ENCODE assay signal across 19 cellular contexts in the genomic region with DNA sequence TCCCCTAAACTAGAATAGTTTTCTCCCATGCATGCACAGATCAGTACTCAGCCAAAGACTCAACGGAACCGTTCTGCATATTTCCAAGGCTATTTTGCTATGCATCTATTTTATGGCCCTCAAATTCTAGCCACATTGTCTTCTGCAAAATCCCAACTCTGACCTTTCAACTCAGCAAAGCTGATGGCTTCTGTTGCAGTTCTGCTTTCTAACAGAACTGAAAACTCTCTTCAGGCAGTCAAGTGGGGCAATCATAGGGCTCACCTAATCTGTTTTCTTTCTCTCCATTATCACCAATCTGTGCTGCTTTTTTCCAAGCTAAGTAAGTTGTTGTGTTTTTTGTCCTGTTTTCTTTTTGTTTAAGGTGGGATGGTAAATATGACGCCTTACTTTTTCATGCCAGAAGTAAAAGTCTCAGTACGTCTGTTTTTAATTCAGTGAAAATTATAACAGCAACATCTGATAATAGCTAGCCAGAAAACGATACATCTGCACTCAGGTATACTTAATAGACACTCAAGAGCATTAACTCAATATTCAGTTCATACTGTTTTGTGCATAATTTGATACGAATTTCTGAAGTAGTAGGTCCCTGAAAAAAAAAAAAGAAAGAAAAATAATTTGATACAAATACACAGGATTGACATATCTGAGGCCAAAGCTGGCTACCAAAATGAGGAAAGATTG.
DNase-seq lines count a peak whose midpoint lies in the region; ATAC-seq and TF ChIP-seq lines count a peak whose summit lies in the region.
"Had no signal": no experiment of that assay in that cellular context is flagged by ENCODE, and none has a peak within 500 bp of the region (broad histone marks: within the 10 kb centered on the region; RNA-seq: fewer than 3 reads in every experiment).

No MANE protein-coding gene starts in this region.

- no peaks in the 10 kb centered on the region for H3K9me3 Mint-ChIP-seq in stimulated activated naive B cell treated with anti-CD40 and anti-IgM and Interleukin-4, amounts not matched to agents 10 μg/mL and 1 μg/mL and 100 μg/mL, for 72 hours
- H3K9me3 Mint-ChIP-seq: CD4-positive, alpha-beta T cell had no signal

- H3K4me3 ChIP-seq in SK-N-SH (ENCODE audit: low read depth in 2 of 2, low read length in 1 of 2) (no peak overlapping the region), H7 (ENCODE audit: insufficient read depth, low read depth, low read length) (no peak overlapping the region)
- H3K4me3 ChIP-seq: GM12878 had no signal

- no peaks in the 10 kb centered on the region for H3K79me2 ChIP-seq in SK-N-SH (ENCODE audit: insufficient read depth)

- no peaks in the 10 kb centered on the region for H3K9me3 ChIP-seq in SK-N-SH

- H3K36me3 ChIP-seq in SK-N-SH (replicated peaks in 1 of 2; ENCODE audit: control insufficient read depth in 1 of 2, insufficient read depth in 2 of 2, low read length in 1 of 2): no peaks in the 10 kb centered on the region
- H3K36me3 ChIP-seq in H7 (replicated peaks; ENCODE audit: control insufficient read depth, insufficient read depth, low read length): no peaks in the 10 kb centered on the region

- peak overlapping the region in 1 of 2 experiments; percentile 2; a peak in 1 of 4 replicates for H3K27ac ChIP-seq in SK-N-SH (ENCODE audit: low read depth in 2 of 2, low read length in 1 of 2)

- no peak for TF ChIP-seq RAD21 in SK-N-SH (IDR thresholded peaks at IDR 0.05; ENCODE audit: low read length)

- no peaks in the 10 kb centered on the region for H3K9me2 ChIP-seq in SK-N-SH

- POLR2A ChIA-PET in SK-N-SH (lab: Yijun Ruan, JAX): no interaction called here

- no peak overlapping the region for H3K4me3 Mint-ChIP-seq in stimulated activated naive B cell treated with anti-CD40 and anti-IgM and Interleukin-4, amounts not matched to agents 10 μg/mL and 1 μg/mL and 100 μg/mL, for 72 hours
- H3K4me3 Mint-ChIP-seq: B cell; CD4-positive, alpha-beta T cell had no signal

- no peak overlapping the region for H3K9ac ChIP-seq in SK-N-SH

- H3K4me1 ChIP-seq in SK-N-SH (ENCODE audit: control insufficient read depth in 1 of 2, insufficient read depth in 2 of 2, low read depth in 1 of 2, low read length in 1 of 2): peaks cover 0 to 2% of the 10 kb centered on the region in 2 experiments; a peak in 1 of 4 replicates

- no peaks in the 10 kb centered on the region for H3K36me3 Mint-ChIP-seq in stimulated activated naive B cell treated with anti-CD40 and anti-IgM and Interleukin-4, amounts not matched to agents 10 μg/mL and 1 μg/mL and 100 μg/mL, for 72 hours

- H3K4me2 ChIP-seq in SK-N-SH: no peak overlapping the region

- H4K20me1 ChIP-seq in SK-N-SH (ENCODE audit: insufficient read depth): no peaks in the 10 kb centered on the region

- no peak overlapping the region for H3K27ac Mint-ChIP-seq in stimulated activated naive B cell treated with anti-CD40 and anti-IgM and Interleukin-4, amounts not matched to agents 10 μg/mL and 1 μg/mL and 100 μg/mL, for 72 hours
- H3K27ac Mint-ChIP-seq: B cell; CD4-positive, alpha-beta T cell had no signal

- ATAC-seq in stimulated activated naive B cell treated with anti-CD40 and anti-IgM and Interleukin-4, amounts not matched to agents 10 μg/mL and 1 μg/mL and 100 μg/mL, for 72 hours (replicated peaks): peak; percentile 78 to 80
- ATAC-seq: GM12878, HCT116 had no signal

- no peak overlapping the region for H2AFZ ChIP-seq in SK-N-SH (ENCODE audit: low read depth)

- peak; percentile 5 to 23 for DNase-seq in NCI-H524 (lab: John Stamatoyannopoulos, UW)
- DNase-seq in NCI-H524 treated with DMSO at 0.1 percent for 48 hours (lab: John Stamatoyannopoulos, UW): no peak
- peak; percentile 67 for DNase-seq in MV-4-11 (lab: John Stamatoyannopoulos, UW)
- DNase-seq in SK-N-SH: no peak
- no peak for DNase-seq in stimulated activated naive B cell treated with anti-CD40 and anti-IgM and Interleukin-4, amounts not matched to agents 10 μg/mL and 1 μg/mL and 100 μg/mL, for 72 hours
- DNase-seq in KG1 (lab: John Stamatoyannopoulos, UW): no peak
- no peak for DNase-seq in H7
- no peak for DNase-seq in cortex of kidney (lab: John Stamatoyannopoulos, UW)
- DNase-seq: CD4-positive, alpha-beta T cell; EL; NCI-H1417; NCI-H187 treated with DMSO at 0.1 percent for 48 hours; NCI-H446 treated with DMSO at 0.1 percent for 48 hours; NCI-H748 treated with DMSO at 0.1 percent for 48 hours; OCI-M1; Right ventricle myocardium superior had no signal

- no peaks in the 10 kb centered on the region for H3K27me3 ChIP-seq in SK-N-SH (ENCODE audit: insufficient read depth)
- H3K27me3 ChIP-seq in H7 (ENCODE audit: control insufficient read depth, insufficient read depth, low read length): no peaks in the 10 kb centered on the region

- CTCF ChIA-PET in SK-N-SH (lab: Yijun Ruan, JAX): interaction anchor here (1.2 kb wide), 1 partner anchor 30 kb away, joined by 3 read pairs; no protein-coding TSS in a partner anchor

- 42% methylated on average over 6 of the region's 6 CpGs for WGBS in SK-N-SH (ENCODE audit: low lambda C conversion rate)

- TF ChIP-seq CTCF in SK-N-SH (IDR thresholded peaks at IDR 0.05): no peak

- TF ChIP-seq EP300 in SK-N-SH (IDR thresholded peaks at IDR 0.05; ENCODE audit: borderline replicate concordance in 1 of 2, low read depth in 1 of 2, low read length in 1 of 2): peak in 1 of 2 experiments; percentile 50; a peak in 2 of 4 replicates

- H3F3A ChIP-seq in SK-N-SH (replicated peaks; ENCODE audit: insufficient read depth): no peaks in the 10 kb centered on the region

- H3K27me3 Mint-ChIP-seq in stimulated activated naive B cell treated with anti-CD40 and anti-IgM and Interleukin-4, amounts not matched to agents 10 μg/mL and 1 μg/mL and 100 μg/mL, for 72 hours: no peaks in the 10 kb centered on the region
- H3K27me3 Mint-ChIP-seq: B cell; CD4-positive, alpha-beta T cell had no signal

- H3K4me1 Mint-ChIP-seq in stimulated activated naive B cell treated with anti-CD40 and anti-IgM and Interleukin-4, amounts not matched to agents 10 μg/mL and 1 μg/mL and 100 μg/mL, for 72 hours: peaks cover 4 to 9% of the 10 kb centered on the region in 2 donors
- H3K4me1 Mint-ChIP-seq: B cell had no signal

TF ChIP-seq in SK-N-SH, 30 proteins besides CTCF, POLR2A, EP300 and RAD21:
- no peak for TF ChIP-seq RCOR1 (IDR thresholded peaks at IDR 0.05; ENCODE audit: low read length)
- peak; percentile 56 for TF ChIP-seq GATA2 (CRISPR knock-in tag; IDR thresholded peaks at IDR 0.05)

Comparison
In these comparisons a context has a peak if more than half of its experiments do, and no peak if none do; other contexts are left out.
1. DNase-seq: peak in NCI-H524 (2 of 2) and MV-4-11 (single experiment); none in NCI-H524 treated with DMSO at 0.1 percent for 48 hours (single experiment), SK-N-SH (single experiment), stimulated activated naive B cell treated with anti-CD40 and anti-IgM and Interleukin-4, amounts not matched to agents 10 μg/mL and 1 μg/mL and 100 μg/mL, for 72 hours (single experiment), KG1 (single experiment), H7 (single experiment) and cortex of kidney (single experiment).